7 cellular contexts compared by ENCODE assay signal in the genomic region with DNA sequence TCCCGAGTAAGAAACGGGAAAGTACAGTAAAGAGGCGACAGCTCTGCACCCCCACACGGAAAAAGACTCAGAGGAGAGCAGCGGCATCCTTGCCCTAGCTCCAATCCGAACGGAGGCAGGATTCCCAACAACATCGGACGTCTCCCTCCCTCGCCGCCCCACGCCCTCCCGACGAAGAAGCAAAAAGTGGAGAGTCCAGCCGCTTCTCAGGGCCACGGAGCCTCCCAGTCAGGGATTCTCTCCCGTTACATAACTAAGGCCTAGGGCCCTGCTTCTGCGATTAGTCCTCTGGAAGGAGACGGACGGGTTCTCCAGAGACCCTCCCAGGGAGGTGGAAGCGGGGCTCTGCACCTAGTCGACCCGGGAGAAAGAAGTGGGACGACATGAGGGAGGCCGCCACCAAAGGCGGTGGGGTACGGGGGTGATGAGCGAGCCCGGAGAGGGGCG. TPM values are rescaled to one million over a fixed set of nuclear protein-coding genes. Genes with fewer than 3 reads are reported as not detected.
DNase-seq lines count a peak whose midpoint lies in the region; ATAC-seq and TF ChIP-seq lines count a peak whose summit lies in the region.

No MANE protein-coding gene starts in this region.

- ATAC-seq in HG03520 (IDR thresholded peaks at IDR 0.05; ENCODE audit: unreplicated experiment) (peak; percentile 28), T-cell (replicated peaks in 1 of 4) (peak; percentile 43 to 62 (median 56)), lung (ENCODE audit: insufficient read depth, low FRiP score) (peak; percentile 40)

- POLR2A ChIA-PET in T-cell (lab: Charles Lee) = interaction anchor here (0.5 to 1.5 kb wide), 8 partner anchors 8 to 842 kb away, joined by 3 to 7 read pairs (median 4); partner anchors contain the start of gene ALS2 (in 1 of the 2)

- H3K4me1 Mint-ChIP-seq in T-cell = peaks cover 41 to 45% (median 45%) of the 10 kb centered on the region in 3 donors

- DNase-seq in ELR (ENCODE audit: low read depth) (peak; percentile 76), GM20000 (ENCODE audit: low spot score) (peak; percentile 55), T-cell (peak in 12 of 34 experiments; percentile 1 to 30 (median 4)), lung (ENCODE audit: low spot score) (peak; percentile 31), stromal cell of bone marrow (ENCODE audit: low read depth) (peak; percentile 29)
- peak in 1 of 3 donors; percentile 5 for DNase-seq in effector memory CD4-positive, alpha-beta T cell

- no peaks in the 10 kb centered on the region for H3K9me3 Mint-ChIP-seq in T-cell

- no peaks in the 10 kb centered on the region for H3K36me3 Mint-ChIP-seq in T-cell

- H3K27me3 Mint-ChIP-seq in T-cell = no peaks in the 10 kb centered on the region

- H3K4me3 Mint-ChIP-seq in T-cell = peak overlapping the region; percentile 94 to 99 (median 96)

- H3K27me3 ChIP-seq in effector memory CD4-positive, alpha-beta T cell (replicated peaks; ENCODE audit: control insufficient read depth, insufficient read depth, low read length, poor library complexity, severe bottlenecking) = no peaks in the 10 kb centered on the region
- no peaks in the 10 kb centered on the region for H3K27me3 ChIP-seq in lung (ENCODE audit: control insufficient read depth, insufficient read depth)

- no peaks in the 10 kb centered on the region for H3K9me3 ChIP-seq in effector memory CD4-positive, alpha-beta T cell (ENCODE audit: control insufficient read depth, low read length)
- no peaks in the 10 kb centered on the region for H3K9me3 ChIP-seq in lung (ENCODE audit: control insufficient read depth in 2 of 2, insufficient read depth in 1 of 2, low read length in 1 of 2)

- WGBS in lung, 2 donors = 0% methylated on average over 25 to 30 of the region's 30 CpGs

- H3K36me3 ChIP-seq in effector memory CD4-positive, alpha-beta T cell (ENCODE audit: control insufficient read depth, insufficient read depth, low read length) = no peaks in the 10 kb centered on the region
- H3K36me3 ChIP-seq in lung (ENCODE audit: control insufficient read depth in 2 of 2, insufficient read depth in 2 of 2, low read length in 2 of 2) = peaks cover 0 to 1% of the 10 kb centered on the region in 2 donors

- CTCF ChIA-PET in T-cell (lab: Charles Lee) = interaction anchor here in 1 of 2 donors (0.7 kb wide), 1 partner anchor 30 kb away, joined by 8 read pairs; no protein-coding TSS in a partner anchor

- TF ChIP-seq CTCF in GM20000 (IDR thresholded peaks at IDR 0.05; ENCODE audit: extremely low read depth, missing control alignments) (no peak), lung (IDR thresholded peaks at IDR 0.05; ENCODE audit: control extremely low read depth, extremely low read depth) (no peak)

- peak overlapping the region; percentile 77 for H3K27ac ChIP-seq in effector memory CD4-positive, alpha-beta T cell (ENCODE audit: insufficient read depth, low read length, poor library complexity, severe bottlenecking)
- H3K27ac ChIP-seq in lung (ENCODE audit: low read depth in 1 of 2, low read length in 1 of 2) = peak overlapping the region; percentile 87 to 97

- H3K4me1 ChIP-seq in effector memory CD4-positive, alpha-beta T cell (ENCODE audit: control insufficient read depth, insufficient read depth, low read length, poor library complexity, severe bottlenecking) = peaks cover 19% of the 10 kb centered on the region
- H3K4me1 ChIP-seq in lung (ENCODE audit: control insufficient read depth in 2 of 2, insufficient read depth in 2 of 2, low read length in 2 of 2) = peaks cover 0 to 5% of the 10 kb centered on the region in 2 donors

- H3K4me3 ChIP-seq in effector memory CD4-positive, alpha-beta T cell (ENCODE audit: insufficient read depth, low read depth, low read length, poor library complexity, severe bottlenecking) = peak overlapping the region; percentile 89
- peak overlapping the region; percentile 96 for H3K4me3 ChIP-seq in lung

- H3K27ac Mint-ChIP-seq in T-cell = peak overlapping the region; percentile 78 to 84

RNA-seq across cellular contexts. Expression of gene SUMO1, which starts 0.6 kb away (rescaled TPM):
- total RNA-seq in T-cell (10 to 100 TPM; 50.5 to 62.9 (median 53.8) TPM), lung (10 to 100 TPM; 59.9 to 99.6 TPM)
- polyA plus RNA-seq in lung = 100 to 1,000 TPM in 1 of 2 donors, 10 to 100 TPM in 1; 66.7 to 105 TPM

RNA-seq across cellular contexts. Expression of gene NOP58, which starts 27.8 kb away (rescaled TPM):
- total RNA-seq in T-cell (100 to 1,000 TPM in 4 of 5 donors, 10 to 100 TPM in 1; 99.8 to 218 (median 117) TPM), lung (10 to 100 TPM; 59.1 to 77.0 TPM)
- 100 to 1,000 TPM in 1 of 2 donors, 10 to 100 TPM in 1; 48.1 to 113 TPM for polyA plus RNA-seq in lung
